In genomic region chr12:124294686-124295315, GRCh38 we compare ENCODE assay signal across 9 cellular contexts. TPM values are rescaled to one million over a fixed set of nuclear protein-coding genes. Genes with fewer than 3 reads are reported as not detected.
DNase-seq lines count a peak whose midpoint lies in the region; ATAC-seq and TF ChIP-seq lines count a peak whose summit lies in the region.
"Had no signal": no experiment of that assay in that cellular context is flagged by ENCODE, and none has a peak within 500 bp of the region (broad histone marks: within the 10 kb centered on the region; RNA-seq: fewer than 3 reads in every experiment).

RFLNA (plus strand) TSS chr12:124295093; CDS start chr12:124295430, 337 bp downstream.

- no peaks in the 10 kb centered on the region for H3K36me3 ChIP-seq in BE2C
- H3K36me3 ChIP-seq in Peyer's patch = no peaks in the 10 kb centered on the region

- H3K9me3 ChIP-seq in BE2C (no peaks in the 10 kb centered on the region), Peyer's patch (no peaks in the 10 kb centered on the region)

- H3K27me3 ChIP-seq in BE2C (peaks cover 25% of the 10 kb centered on the region), Peyer's patch (no peaks in the 10 kb centered on the region)

- TF ChIP-seq CTCF in BE2C (IDR thresholded peaks at IDR 0.05; ENCODE audit: low read depth, low read length) = no peak
- peak in 1 of 6 experiments; percentile 25 for TF ChIP-seq CTCF in Peyer's patch (IDR thresholded peaks at IDR 0.05)
- no peak for TF ChIP-seq CTCF in fibroblast of pulmonary artery (IDR thresholded peaks at IDR 0.05; ENCODE audit: low read length, missing control alignments)
- no peak for TF ChIP-seq CTCF in osteocyte (IDR thresholded peaks at IDR 0.05)

- TF ChIP-seq POLR2A in Peyer's patch (IDR thresholded peaks at IDR 0.05) = peak in 1 of 2 donors; percentile 41

- DNase-seq in BE2C (peak; percentile 49), Peyer's patch (peak in 1 of 3 donors; percentile 74), fibroblast of pulmonary artery (ENCODE audit: low read depth) (peak; percentile 14), osteocyte (ENCODE audit: extremely low spot score, unreplicated experiment) (no peak), cerebellar nuclear complex (lab: John Stamatoyannopoulos, UW) (no peak), COR-L47 (lab: John Stamatoyannopoulos, UW) (no peak), DMS53 (lab: John Stamatoyannopoulos, UW) (no peak)
- DNase-seq: midbrain had no signal

- peak within 1 kb of the TSS in 3 of 4 donors; percentile 64 to 78 (median 73) for H3K27ac ChIP-seq in Peyer's patch

- H3K4me1 ChIP-seq in BE2C = peaks cover 14% of the 10 kb centered on the region
- H3K4me1 ChIP-seq in Peyer's patch = peaks cover 0 to 35% (median 0%) of the 10 kb centered on the region in 4 donors

- no peaks in the 10 kb centered on the region for H3K9me3 Mint-ChIP-seq in osteocyte (ENCODE audit: unreplicated experiment)

- ATAC-seq in HG03135 (IDR thresholded peaks at IDR 0.05; ENCODE audit: unreplicated experiment) = no peak

- peaks cover 12% of the 10 kb centered on the region for H3K27me3 Mint-ChIP-seq in osteocyte (ENCODE audit: unreplicated experiment)

- no peaks in the 10 kb centered on the region for H3K36me3 Mint-ChIP-seq in osteocyte (ENCODE audit: unreplicated experiment)

- H3K27ac Mint-ChIP-seq in osteocyte (ENCODE audit: unreplicated experiment) = no peak within 1 kb of the TSS

- H3K4me3 ChIP-seq in BE2C (ENCODE audit: low read depth, low read length) (peak within 1 kb of the TSS; percentile 47), Peyer's patch (peak within 1 kb of the TSS; percentile 24 to 74 (median 46)), fibroblast of pulmonary artery (replicated peaks; ENCODE audit: low read depth, low read length) (peak within 1 kb of the TSS; percentile 53)

- H3K4me1 Mint-ChIP-seq in osteocyte (ENCODE audit: unreplicated experiment) = peaks cover 17% of the 10 kb centered on the region

- H3K4me3 Mint-ChIP-seq in osteocyte (ENCODE audit: unreplicated experiment) = peak within 1 kb of the TSS; percentile 72

RNA-seq across cellular contexts. Expression of gene RFLNA, which starts in this region (rescaled TPM):
- 11.2 TPM for polyA plus RNA-seq in BE2C (2012; ENCODE audit: insufficient read depth, insufficient read length, low read depth)
- total RNA-seq in Peyer's patch (10 to 100 TPM in 3 of 4 donors, 1 to 10 TPM in 1; 8.3 to 25.7 (median 21.1) TPM), osteocyte (0.91 and 1.4 TPM in 2 replicates)

Comparison
In these comparisons a context has a peak if more than half of its experiments do, and no peak if none do; other contexts are left out.
1. DNase-seq: peak in BE2C (single experiment) and fibroblast of pulmonary artery (single experiment); none in osteocyte (single experiment), cerebellar nuclear complex (0 of 2), COR-L47 (single experiment) and DMS53 (single experiment).
2. Peak in every context shown above with its lines, with median percentiles within 50 percentile points of each other: H3K4me3 ChIP-seq.